In genomic region chr2:33018271-33018670, GRCh38 we compare ENCODE assay signal across 1 cellular context.
TF ChIP-seq lines count a peak whose summit lies in the region.

No MANE protein-coding gene starts in this region.

TF ChIP-seq in IMR-90, 13 proteins besides CTCF, POLR2A, EP300 and RAD21:
- TF ChIP-seq NFE2L2 (IDR thresholded peaks at IDR 0.05; ENCODE audit: low read depth, low read length), result no peak
